Comparison of ENCODE assay signal across 22 cellular contexts in the genomic region with DNA sequence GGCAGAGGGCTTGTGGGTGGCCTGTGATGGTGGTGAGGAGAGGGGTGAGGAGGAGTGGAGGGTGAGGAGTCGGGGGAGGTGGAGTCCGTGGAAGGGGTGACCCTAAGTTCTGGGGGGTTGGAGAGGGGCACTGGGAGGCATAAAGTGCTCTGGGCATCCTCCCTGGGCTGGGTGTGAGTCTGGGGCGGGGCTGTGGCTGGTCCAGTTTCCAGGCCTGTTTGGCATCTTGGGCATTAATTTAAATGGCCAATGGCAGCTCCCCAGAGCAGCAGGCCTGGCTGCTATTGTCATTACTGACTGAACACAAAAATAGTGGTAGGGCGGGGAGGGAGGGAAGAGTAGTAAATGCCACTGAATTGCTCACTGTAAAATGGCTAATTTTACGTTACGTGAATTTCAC. TPM values are rescaled to one million over a fixed set of nuclear protein-coding genes. Genes with fewer than 3 reads are reported as not detected.
DNase-seq lines count a peak whose midpoint lies in the region; ATAC-seq and TF ChIP-seq lines count a peak whose summit lies in the region.
"Had no signal": no experiment of that assay in that cellular context is flagged by ENCODE, and none has a peak within 500 bp of the region (broad histone marks: within the 10 kb centered on the region; RNA-seq: fewer than 3 reads in every experiment).

No MANE protein-coding gene starts in this region.

- CTCF ChIA-PET in OCI-LY7 (lab: Charles Lee; ENCODE audit: unreplicated experiment) = no interaction called here

- no peaks in the 10 kb centered on the region for H3K27me3 ChIP-seq in BE2C
- H3K27me3 ChIP-seq in neural progenitor cell = peaks cover 31% of the 10 kb centered on the region
- peaks cover 0 to 99% (median 21%) of the 10 kb centered on the region in 7 donors for H3K27me3 ChIP-seq in spleen (replicated peaks in 1 of 7)
- H3K27me3 ChIP-seq: uterus had no signal

- POLR2A ChIA-PET in OCI-LY7 (lab: Charles Lee) = no interaction called here

- 72 to 83% (median 79%) methylated on average over 6 of the region's 6 CpGs for WGBS in spleen, 5 donors

- H3K4me1 ChIP-seq in BE2C = peaks cover 30% of the 10 kb centered on the region
- H3K4me1 ChIP-seq in OCI-LY7 (ENCODE audit: insufficient read depth, low read length, poor library complexity, severe bottlenecking) = peaks cover 71% of the 10 kb centered on the region
- H3K4me1 ChIP-seq in neural progenitor cell = peaks cover 52% of the 10 kb centered on the region
- H3K4me1 ChIP-seq in spleen = peaks cover 6 to 81% (median 47%) of the 10 kb centered on the region in 6 donors

- intact Hi-C loops in OCI-LY7 (cut with micrococcal nuclease; ENCODE audit: unreplicated experiment) (loop anchor here (10.0 kb wide), 1 partner anchor 244 kb away; no protein-coding TSS in a partner anchor), spleen (cut with DNase I; ENCODE audit: low total_unique reads) (loop anchor here (10.0 kb wide), 1 partner anchor 64 kb away; no protein-coding TSS in a partner anchor)

- H3K9me3 Mint-ChIP-seq in neural progenitor cell = no peaks in the 10 kb centered on the region
- H3K9me3 Mint-ChIP-seq: stimulated activated naive CD8-positive, alpha-beta T cell treated with anti-CD3 and anti-CD28 coated beads, Interleukin-15, Interleukin-2, amounts not matched to agents 100 ng/mL and 50 ng/mL, for 24 hours; T-helper 1 cell treated with Interleukin-12 subunit alpha and Interleukin-12 subunit beta and Interleukin-4 antibody, amounts not matched to agents 30 μg/mL and 1 μg/mL, for 36 hours had no signal

- no peak overlapping the region for H3K27ac Mint-ChIP-seq in neural progenitor cell
- H3K27ac Mint-ChIP-seq: stimulated activated naive CD8-positive, alpha-beta T cell treated with anti-CD3 and anti-CD28 coated beads, Interleukin-15, Interleukin-2, amounts not matched to agents 100 ng/mL and 50 ng/mL, for 24 hours; T-helper 1 cell treated with Interleukin-12 subunit alpha and Interleukin-12 subunit beta and Interleukin-4 antibody, amounts not matched to agents 30 μg/mL and 1 μg/mL, for 36 hours had no signal

- H2AFZ ChIP-seq in OCI-LY7 (ENCODE audit: low read length) = no peak overlapping the region
- H2AFZ ChIP-seq in neural progenitor cell (replicated peaks) = peak overlapping the region; percentile 12

- no peaks in the 10 kb centered on the region for H4K20me1 ChIP-seq in OCI-LY7 (ENCODE audit: insufficient read depth, low read length)
- no peaks in the 10 kb centered on the region for H4K20me1 ChIP-seq in neural progenitor cell (ENCODE audit: low read depth)

- BruUV-seq in OCI-LY7 (replicated peaks; lab: Mats Ljungman, UMichigan) = no TSS peak

- no peaks in the 10 kb centered on the region for H3K9me2 ChIP-seq in OCI-LY7 (ENCODE audit: insufficient read depth, low read length)

- H3K27ac ChIP-seq in OCI-LY7 (ENCODE audit: low read depth, low read length, poor library complexity, severe bottlenecking) = no peak overlapping the region
- no peak overlapping the region for H3K27ac ChIP-seq in neural progenitor cell
- peak overlapping the region in 3 of 8 donors; percentile 39 to 52 (median 46) for H3K27ac ChIP-seq in spleen
- H3K27ac ChIP-seq: HL-60, right lobe of liver, VCaP had no signal

- H3K4me2 ChIP-seq in OCI-LY7 (ENCODE audit: low read length) = peak overlapping the region; percentile 66
- H3K4me2 ChIP-seq in neural progenitor cell = peak overlapping the region; percentile 97

- TF ChIP-seq POLR2A in spleen (IDR thresholded peaks at IDR 0.05) = no peak

- peaks cover 44% of the 10 kb centered on the region for H3K4me1 Mint-ChIP-seq in neural progenitor cell

- no peaks in the 10 kb centered on the region for H3K36me3 Mint-ChIP-seq in neural progenitor cell

- H3K4me3 ChIP-seq in BE2C (ENCODE audit: low read depth, low read length) = peak overlapping the region; percentile 19; the same call in 1 of the 2 replicates
- no peak overlapping the region for H3K4me3 ChIP-seq in OCI-LY7 (ENCODE audit: low read depth, low read length, poor library complexity, severe bottlenecking)
- H3K4me3 ChIP-seq in neural progenitor cell = no peak overlapping the region
- no peak overlapping the region for H3K4me3 ChIP-seq in spleen
- H3K4me3 ChIP-seq: right lobe of liver, uterus had no signal

- no peak overlapping the region for H3K9ac ChIP-seq in neural progenitor cell

- peak overlapping the region; percentile 43 for H3K4me3 Mint-ChIP-seq in neural progenitor cell
- H3K4me3 Mint-ChIP-seq: stimulated activated naive CD8-positive, alpha-beta T cell treated with anti-CD3 and anti-CD28 coated beads, Interleukin-15, Interleukin-2, amounts not matched to agents 100 ng/mL and 50 ng/mL, for 24 hours; T-helper 1 cell treated with Interleukin-12 subunit alpha and Interleukin-12 subunit beta and Interleukin-4 antibody, amounts not matched to agents 30 μg/mL and 1 μg/mL, for 36 hours had no signal

- H3K36me3 ChIP-seq in BE2C (no peaks in the 10 kb centered on the region), OCI-LY7 (ENCODE audit: insufficient read depth, low read length) (no peaks in the 10 kb centered on the region), neural progenitor cell (no peaks in the 10 kb centered on the region), spleen (no peaks in the 10 kb centered on the region)
- H3K36me3 ChIP-seq: right lobe of liver, uterus had no signal

- peaks cover 40% of the 10 kb centered on the region for H3F3A ChIP-seq in neural progenitor cell (ENCODE audit: low read depth)

- DNase-seq in BE2C (peak; percentile 64), OCI-LY7 (ENCODE audit: low spot score) (no peak), neural progenitor cell (ENCODE audit: low spot score) (no peak), spleen (no peak), DMS 273 (lab: John Stamatoyannopoulos, UW; ENCODE audit: unreplicated experiment) (no peak)
- DNase-seq: activated CD4-positive, alpha-beta T cell treated with anti-CD3 and anti-CD28 coated beads, Interleukin-2, amount 50 U/mL, for 4 hours; activated naive CD4-positive, alpha-beta T cell; amniotic stem cell; central memory CD4-positive, alpha-beta T cell; DMS153; effector memory CD4-positive, alpha-beta T cell; NCI-H69; right lobe of liver; SHP77 treated with DMSO at 0.1 percent for 48 hours; uterus had no signal

- ATAC-seq in esophagus mucosa = peak; percentile 23
- no peak for ATAC-seq in activated CD4-positive, CD25-positive, alpha-beta regulatory T cell treated with anti-CD3 and anti-CD28 coated beads, Interleukin-2, amount 50 U/mL, for 24 hours
- no peak for ATAC-seq in GM21529 (IDR thresholded peaks at IDR 0.05; ENCODE audit: unreplicated experiment)
- ATAC-seq: right lobe of liver had no signal

- no peaks in the 10 kb centered on the region for H3K79me2 ChIP-seq in OCI-LY7 (ENCODE audit: insufficient read depth, low read depth, low read length)
- H3K79me2 ChIP-seq in neural progenitor cell (ENCODE audit: low read depth) = no peaks in the 10 kb centered on the region

- TF ChIP-seq CTCF in BE2C (IDR thresholded peaks at IDR 0.05; ENCODE audit: low read depth, low read length) (no peak), OCI-LY7 (conservative IDR thresholded peaks at IDR 0.05; ENCODE audit: low read length) (no peak), neural progenitor cell (IDR thresholded peaks at IDR 0.05) (no peak), spleen (IDR thresholded peaks at IDR 0.05 in 8 of 11, conservative IDR thresholded peaks at IDR 0.05 in 3 of 11) (no peak)

- H3K27me3 Mint-ChIP-seq in neural progenitor cell (ENCODE audit: insufficient read depth, low read depth) = peaks cover 36% of the 10 kb centered on the region

- H3K9me3 ChIP-seq in BE2C = no peaks in the 10 kb centered on the region
- H3K9me3 ChIP-seq in OCI-LY7 (ENCODE audit: low read length) = no peaks in the 10 kb centered on the region
- H3K9me3 ChIP-seq in neural progenitor cell (ENCODE audit: low read depth) = no peaks in the 10 kb centered on the region
- no peaks in the 10 kb centered on the region for H3K9me3 ChIP-seq in spleen
- H3K9me3 ChIP-seq: right lobe of liver, uterus had no signal

RNA-seq across cellular contexts. Expression of a gene that starts 7.7 kb away (rescaled TPM):
- 74.5 TPM for polyA plus RNA-seq in BE2C (2012; ENCODE audit: insufficient read depth, insufficient read length, low read depth)
- 18.6 and 25.4 TPM in 2 replicates for total RNA-seq in OCI-LY7 (2014; rRNA removed; shearing (Covaris generic))
- total RNA-seq in OCI-LY7 (2022) (14.6 and 16.3 TPM in 2 replicates), esophagus mucosa (148 TPM), neural progenitor cell (ENCODE audit: low replicate concordance) (6.1 and 14.2 TPM in 2 replicates), spleen (100 to 1,000 TPM in 4 of 7 donors, 10 to 100 TPM in 3; 60.5 to 250 (median 109) TPM)
- polyA plus RNA-seq in spleen = 10 to 100 TPM in 1 of 3 donors, 1 to 10 TPM in 2; 7.5 to 35.4 (median 9.0) TPM
